8 cellular contexts compared by ENCODE assay signal in the genomic region with DNA sequence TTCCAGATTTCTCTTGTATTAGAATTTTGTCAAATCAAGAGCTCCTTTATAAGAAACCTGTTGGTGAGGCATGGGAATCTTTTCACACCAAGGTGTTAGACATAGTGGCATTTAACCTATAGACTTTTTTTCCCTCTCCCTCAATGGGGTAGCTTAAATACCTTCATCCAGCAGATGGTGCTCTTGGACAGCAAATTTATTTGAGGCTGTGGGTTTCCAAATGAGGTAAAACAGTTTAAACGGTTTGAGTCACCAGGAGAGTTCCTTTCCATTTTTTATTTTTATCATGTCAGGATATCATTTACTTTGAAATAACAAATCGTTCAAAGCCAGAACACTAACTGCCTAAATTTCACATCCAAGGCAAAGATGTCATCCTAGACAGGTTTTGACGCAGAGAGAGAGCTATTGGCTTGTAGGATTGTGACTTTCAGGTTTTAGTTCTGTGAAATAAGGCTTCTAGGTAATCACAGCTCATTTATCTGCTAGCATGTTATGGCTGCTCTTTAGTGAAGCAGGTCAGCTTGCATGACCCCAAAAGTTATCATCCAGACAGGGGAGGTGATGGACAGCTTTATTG.
DNase-seq lines count a peak whose midpoint lies in the region; ATAC-seq, FAIRE-seq and TF ChIP-seq lines count a peak whose summit lies in the region.

No MANE protein-coding gene starts in this region.

- peak; percentile 95 for FAIRE-seq in G401.6 (lab: Jason Lieb, UNC)

- WGBS in stomach, 5 donors = 35 to 41% (median 38%) methylated on average over 3 of the region's 3 CpGs

- H3K36me3 ChIP-seq in Karpas-422 (ENCODE audit: insufficient read depth, low read length) (0 out of 2 replicates have a peak, but pooled peaks cover 5% of the 10 kb centered on the region), stomach (peaks cover 0 to 43% (median 29%) of the 10 kb centered on the region in 4 donors)

- H3K4me3 ChIP-seq in AG09309 (ENCODE audit: control insufficient read depth, low read depth, low read length) (no peak overlapping the region), Karpas-422 (ENCODE audit: low read length) (no peak overlapping the region), coronary artery (no peak overlapping the region), stomach (no peak overlapping the region)

- intact Hi-C loops in stomach (cut with DNase I; ENCODE audit: low total_unique reads) = no loop called here

- H3K4me2 ChIP-seq in Karpas-422 (ENCODE audit: low read depth, low read length, poor library complexity, severe bottlenecking) = no peak overlapping the region

- H2AFZ ChIP-seq in Karpas-422 (ENCODE audit: low read length) = no peak overlapping the region

- H3K27ac ChIP-seq in Karpas-422 (ENCODE audit: low read length) (no peak overlapping the region), coronary artery (no peak overlapping the region), stomach (no peak overlapping the region)

- no peak overlapping the region for H3K9ac ChIP-seq in Karpas-422 (ENCODE audit: low read length)

- H3K79me2 ChIP-seq in Karpas-422 (ENCODE audit: low read length) = peaks cover 18% of the 10 kb centered on the region

- no peaks in the 10 kb centered on the region for H3K9me2 ChIP-seq in Karpas-422 (replicated peaks; ENCODE audit: insufficient read depth, low read length)

- TF ChIP-seq POLR2A in stomach (IDR thresholded peaks at IDR 0.05) = no peak

- H3K27me3 ChIP-seq in Karpas-422 (ENCODE audit: low read length) = no peaks in the 10 kb centered on the region
- H3K27me3 ChIP-seq in stomach = no peaks in the 10 kb centered on the region

- TF ChIP-seq CTCF in AG09309 (IDR thresholded peaks at IDR 0.05; ENCODE audit: control insufficient read depth, insufficient read depth, low read depth, low read length, missing control alignments) (peak; percentile 58), coronary artery (IDR thresholded peaks at IDR 0.05) (peak; percentile 20), stomach (IDR thresholded peaks at IDR 0.05) (peak in 3 of 7 experiments; percentile 31 to 56 (median 42))

- H3K4me1 ChIP-seq in Karpas-422 (ENCODE audit: low read length) = no peaks in the 10 kb centered on the region; the same call in 1 of the 2 replicates
- peaks cover 0 to 6% (median under 1%) of the 10 kb centered on the region in 4 donors for H3K4me1 ChIP-seq in stomach

- ATAC-seq in HG03442 (IDR thresholded peaks at IDR 0.05; ENCODE audit: unreplicated experiment) = no peak

- H3K9me3 ChIP-seq in Karpas-422 (ENCODE audit: low read length) = no peaks in the 10 kb centered on the region
- H3K9me3 ChIP-seq in stomach = peaks cover 0 to 5% (median 0%) of the 10 kb centered on the region in 4 donors

- DNase-seq in AG09309 (ENCODE audit: low read depth) (no peak), Karpas-422 (peak; percentile 88), SHP77 treated with DMSO at 0.1 percent for 48 hours (lab: John Stamatoyannopoulos, UW) (peak; percentile 1), coronary artery (ENCODE audit: low spot score) (no peak), myocyte (ENCODE audit: low read depth) (peak; percentile 56), stomach (no peak)

- H4K20me1 ChIP-seq in Karpas-422 (ENCODE audit: insufficient read depth, low read depth, low read length) = no peaks in the 10 kb centered on the region

- TF ChIP-seq EP300 in stomach (IDR thresholded peaks at IDR 0.05) = no peak

Comparison
In these comparisons a context has a peak if more than half of its experiments do, and no peak if none do; other contexts are left out.
1. DNase-seq: peak in Karpas-422 (single experiment), SHP77 treated with DMSO at 0.1 percent for 48 hours (single experiment) and myocyte (single experiment); none in AG09309 (single experiment), coronary artery (single experiment) and stomach (single experiment).